2 cellular contexts compared by ENCODE assay signal in genomic region chr18:11457853-11458252, GRCh38.
DNase-seq lines count a peak whose midpoint lies in the region; ATAC-seq, FAIRE-seq and TF ChIP-seq lines count a peak whose summit lies in the region.
"Not testable (repeated sequence)": the region's sequence is repeated elsewhere in the genome, so short reads cannot be mapped to it uniquely, and the experiment has no call there.

No MANE protein-coding gene starts in this region.

- H3K27me3 ChIP-seq in HepG2 (ENCODE audit: control insufficient read depth in 1 of 2, insufficient read depth in 2 of 2, low read length in 2 of 2), result not testable (repeated sequence)

- H3K9ac ChIP-seq in HepG2 (ENCODE audit: insufficient read depth, low read depth, low read length), result not testable (repeated sequence)

- TF ChIP-seq CTCF in WTC11 (IDR thresholded peaks at IDR 0.05); HepG2 (CRISPR knock-in tag; IDR thresholded peaks at IDR 0.05): not testable (repeated sequence)

- in situ Hi-C loops in HepG2 (cut with HindIII; ENCODE audit: extremely low pct_ligation_motif_present, low pct_unique_long_range_greater_than_20kb), result not testable (repeated sequence)

- not testable (repeated sequence) for H3K79me2 ChIP-seq in HepG2 (ENCODE audit: insufficient read depth, low read length)

- not testable (repeated sequence) for H3K36me3 Mint-ChIP-seq in WTC11

- not testable (repeated sequence) for BruUV-seq in HepG2 (replicated peaks; lab: Mats Ljungman, UMichigan)

- CTCF ChIA-PET in WTC11 (lab: Charles Lee), result interaction anchor here (0.8 to 1.0 kb wide), 2 partner anchors 59 to 147 kb away, joined by 3 to 5 read pairs; no protein-coding TSS in a partner anchor
- CTCF ChIA-PET in HepG2 (lab: Yijun Ruan, JAX; ENCODE audit: low intra/inter-chr PET ratio, low total read pairs), result not testable (repeated sequence)

- FAIRE-seq in HepG2 (lab: Jason Lieb, UNC), result not testable (repeated sequence)

- H3K9me3 ChIP-seq in HepG2 (ENCODE audit: low read length), result not testable (repeated sequence)

- not testable (repeated sequence) for DNase-seq in WTC11 (ENCODE audit: low spot score); HepG2 (ENCODE audit: low spot score)

- not testable (repeated sequence) for H3K4me3 ChIP-seq in HepG2 (replicated peaks in 1 of 3; ENCODE audit: insufficient read depth in 1 of 3, low read depth in 2 of 3, low read length in 3 of 3)

- intact Hi-C loops in HepG2 (cut with micrococcal nuclease; ENCODE audit: unreplicated experiment), result not testable (repeated sequence)

- not testable (repeated sequence) for ATAC-seq in WTC11, HepG2

- H2AFZ ChIP-seq in HepG2 (ENCODE audit: low read length), result not testable (repeated sequence)

- peaks cover 10% of the 10 kb centered on the region for H3K4me1 ChIP-seq in HepG2 (ENCODE audit: insufficient read depth, low read length)

- not testable (repeated sequence) for H3K9me3 Mint-ChIP-seq in WTC11

- POLR2A ChIA-PET in WTC11 (lab: Charles Lee); HepG2 (lab: Yijun Ruan, JAX): not testable (repeated sequence)

- TF ChIP-seq EP300 in HepG2 (IDR thresholded peaks at IDR 0.05; ENCODE audit: low read depth in 2 of 2, low read length in 2 of 2); HepG2 (CRISPR knock-in tag; IDR thresholded peaks at IDR 0.05; ENCODE audit: borderline replicate concordance): not testable (repeated sequence)

- not testable (repeated sequence) for TF ChIP-seq RAD21 in HepG2 (CRISPR knock-in tag; IDR thresholded peaks at IDR 0.05)

- not testable (repeated sequence) for H3K27me3 Mint-ChIP-seq in WTC11 (ENCODE audit: low read depth)

- H3K36me3 ChIP-seq in HepG2 (replicated peaks in 1 of 2; ENCODE audit: control insufficient read depth in 1 of 2, insufficient read depth in 2 of 2, low read length in 2 of 2), result not testable (repeated sequence)

- H3K27ac Mint-ChIP-seq in WTC11, result not testable (repeated sequence)

- 49% methylated on average over 3 of the region's 3 CpGs for WGBS in HepG2 (ENCODE audit: low lambda C conversion rate)

- not testable (repeated sequence) for TF ChIP-seq POLR2A in HepG2 (IDR thresholded peaks at IDR 0.05; ENCODE audit: insufficient read depth in 1 of 2, low read depth in 2 of 2, low read length in 2 of 2)

- H3K4me2 ChIP-seq in HepG2 (ENCODE audit: low read depth, low read length), result not testable (repeated sequence)

- not testable (repeated sequence) for H3K4me3 Mint-ChIP-seq in WTC11

- H3K4me1 Mint-ChIP-seq in WTC11, result peaks cover 21% of the 10 kb centered on the region

- H3K27ac ChIP-seq in HepG2 (ENCODE audit: extremely low read length, insufficient read depth, low read length), result not testable (repeated sequence)

- H4K20me1 ChIP-seq in HepG2 (ENCODE audit: insufficient read depth, low read length), result not testable (repeated sequence)

TF ChIP-seq in WTC11, 78 proteins besides CTCF, POLR2A, EP300 and RAD21:
- TF ChIP-seq ZNF121 (CRISPR knock-in tag; IDR thresholded peaks at IDR 0.05), result peak; percentile 74

TF ChIP-seq in HepG2, 621 proteins besides CTCF, POLR2A, EP300 and RAD21:
- TF ChIP-seq ZNF460 (CRISPR knock-in tag; IDR thresholded peaks at IDR 0.05; ENCODE audit: borderline replicate concordance), result peak; percentile 49; the same call in 1 of the 2 replicates
- TF ChIP-seq ZMYM3 (CRISPR knock-in tag; IDR thresholded peaks at IDR 0.05), result peak; percentile 35; the same call in 1 of the 2 replicates
- TF ChIP-seq ZNF121 (CRISPR knock-in tag; IDR thresholded peaks at IDR 0.05), result peak; percentile 53
- TF ChIP-seq ZNF770 (CRISPR knock-in tag; IDR thresholded peaks at IDR 0.05), result peak; percentile 86
